In the genomic region with DNA sequence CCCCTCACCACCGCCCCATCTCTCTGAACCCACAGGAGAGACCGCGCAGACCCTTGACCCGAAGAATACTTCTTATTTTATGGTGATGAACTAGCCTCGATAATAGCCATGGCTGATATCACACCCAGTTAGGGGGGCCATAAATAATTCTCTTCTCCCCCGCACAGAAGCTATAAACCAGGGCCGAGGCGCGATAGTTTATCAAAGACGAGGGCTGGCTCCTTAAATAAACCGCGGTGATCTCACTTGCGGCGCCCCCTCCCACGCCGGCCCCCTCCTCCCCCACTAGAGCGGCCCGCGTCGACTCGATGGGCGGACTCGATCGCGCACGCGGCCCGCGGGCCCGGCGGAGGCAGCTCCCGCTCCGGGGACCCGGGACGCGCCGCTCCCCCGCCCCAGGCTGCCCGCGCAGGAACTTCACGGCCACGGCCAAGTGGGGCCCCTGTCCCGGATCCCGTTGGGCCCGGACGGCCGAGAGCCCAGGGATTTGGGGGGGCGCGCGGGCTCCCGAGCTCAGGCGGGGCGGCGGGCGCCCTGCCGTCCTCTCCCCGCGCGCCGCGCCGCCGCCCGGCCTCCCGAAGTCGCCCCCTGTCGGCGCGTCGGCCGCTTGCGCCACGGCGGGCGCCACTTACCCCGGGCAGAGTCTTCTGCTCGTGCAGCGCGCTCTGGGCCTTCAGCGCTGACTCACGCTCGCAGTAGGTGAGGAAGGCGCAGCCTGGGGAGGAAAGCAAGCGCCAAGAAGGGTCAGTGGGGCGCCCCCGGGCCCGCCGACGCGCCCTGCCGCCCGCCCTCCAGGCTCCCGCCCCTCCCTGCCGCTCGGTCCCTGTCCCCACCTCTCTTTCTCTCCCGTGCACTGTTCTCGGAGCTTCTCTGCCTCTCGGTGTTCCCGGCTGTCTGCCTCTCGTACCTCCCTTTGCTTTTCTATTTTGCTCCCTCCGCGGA, we compare ENCODE assay signal across 9 cellular contexts.
A peak's percentile ranks its signal among the peaks of the same experiment; 100 is the strongest.
DNase-seq lines count a peak whose midpoint lies in the region; ATAC-seq, FAIRE-seq and TF ChIP-seq lines count a peak whose summit lies in the region.
"Had no signal": no experiment of that assay in that cellular context is flagged by ENCODE, and none has a peak within 500 bp of the region (broad histone marks: within the 10 kb centered on the region; RNA-seq: fewer than 3 reads in every experiment).

No MANE protein-coding gene starts in this region.

- H3K27ac ChIP-seq in transverse colon = no peak overlapping the region
- H3K27ac ChIP-seq: skin epidermis had no signal

- H3K27me3 ChIP-seq in transverse colon = peaks cover 71% of the 10 kb centered on the region

- ATAC-seq in GM21360 (IDR thresholded peaks at IDR 0.05; ENCODE audit: unreplicated experiment) (peak; percentile 52), GM19324 (IDR thresholded peaks at IDR 0.05; ENCODE audit: low FRiP score, unreplicated experiment) (no peak)
- peak; percentile 43 to 72 for ATAC-seq in activated T-cell treated with anti-CD3 and anti-CD28 coated beads, Interleukin-2, amount 50 U/mL, for 4 hours

- H3K4me3 Mint-ChIP-seq in activated T-cell treated with anti-CD3 and anti-CD28 coated beads, Interleukin-2, amount 50 U/mL, for 4 hours = no peak overlapping the region

- no peaks in the 10 kb centered on the region for H3K36me3 ChIP-seq in transverse colon

- peaks cover 5% of the 10 kb centered on the region for H3K4me1 Mint-ChIP-seq in activated T-cell treated with anti-CD3 and anti-CD28 coated beads, Interleukin-2, amount 50 U/mL, for 4 hours (ENCODE audit: low read depth)

- H3K9me3 ChIP-seq in iPS-18c (ENCODE audit: control insufficient read depth, insufficient read depth, low read length) (no peaks in the 10 kb centered on the region), transverse colon (no peaks in the 10 kb centered on the region)

- H3K4me3 ChIP-seq in iPS-18c (ENCODE audit: insufficient read depth, low read depth, low read length) (peak overlapping the region; percentile 50), transverse colon (peak overlapping the region in 1 of 4 donors; percentile 39)

- WGBS in transverse colon (ENCODE audit: low coverage in 1 of 2), 2 donors = 4 to 11% methylated on average over 8 to 54 of the region's 102 CpGs

- intact Hi-C loops in transverse colon (cut with DNase I; ENCODE audit: low total_unique reads) = no loop called here

- no peak for TF ChIP-seq POLR2A in transverse colon (IDR thresholded peaks at IDR 0.05)
- no peak for TF ChIP-seq POLR2A in H54 (IDR thresholded peaks at IDR 0.05; ENCODE audit: low read depth, low read length)

- FAIRE-seq in H54 (lab: Jason Lieb, UNC) = no peak

- TF ChIP-seq CTCF in transverse colon (IDR thresholded peaks at IDR 0.05) = peak in 3 of 5 experiments; percentile 9 to 23 (median 22)

- H3K4me1 ChIP-seq in transverse colon = peaks cover 0 to 7% (median 3%) of the 10 kb centered on the region in 4 donors

- no peaks in the 10 kb centered on the region for H3K36me3 Mint-ChIP-seq in activated T-cell treated with anti-CD3 and anti-CD28 coated beads, Interleukin-2, amount 50 U/mL, for 4 hours (ENCODE audit: insufficient read depth)

- no peaks in the 10 kb centered on the region for H3K9me3 Mint-ChIP-seq in activated T-cell treated with anti-CD3 and anti-CD28 coated beads, Interleukin-2, amount 50 U/mL, for 4 hours

- peaks cover 59% of the 10 kb centered on the region for H3K27me3 Mint-ChIP-seq in activated T-cell treated with anti-CD3 and anti-CD28 coated beads, Interleukin-2, amount 50 U/mL, for 4 hours (ENCODE audit: low read depth)

- DNase-seq in ACHN (peak; percentile 69), transverse colon (peak; percentile 16), H54 (ENCODE audit: insufficient read length, low spot score) (no peak), COLO829 (ENCODE audit: low spot score) (no peak)
- no peak for DNase-seq in activated T-cell treated with anti-CD3 and anti-CD28 coated beads, Interleukin-2, amount 50 U/mL, for 4 hours

- in situ Hi-C loops in ACHN (cut with HindIII; ENCODE audit: low pct_ligation_motif_present, low pct_unique_long_range_greater_than_20kb, low sequenced_read_pairs) (loop anchor here (25.0 kb wide), 1 partner anchor 98 kb away; no protein-coding TSS in a partner anchor), transverse colon (cut with MboI; ENCODE audit: low pct_ligation_motif_present in 1 of 4, low pct_unique_long_range_greater_than_20kb in 1 of 4, low sequenced_read_pairs in 3 of 4) (no loop called here)

- TF ChIP-seq EP300 in transverse colon (IDR thresholded peaks at IDR 0.05; ENCODE audit: low read depth) = no peak

Comparison
In these comparisons a context has a peak if more than half of its experiments do, and no peak if none do; other contexts are left out.
1. DNase-seq: peak in ACHN (single experiment) and transverse colon (single experiment); none in activated T-cell treated with anti-CD3 and anti-CD28 coated beads, Interleukin-2, amount 50 U/mL, for 4 hours (single experiment), H54 (single experiment) and COLO829 (single experiment).